In the genomic region with DNA sequence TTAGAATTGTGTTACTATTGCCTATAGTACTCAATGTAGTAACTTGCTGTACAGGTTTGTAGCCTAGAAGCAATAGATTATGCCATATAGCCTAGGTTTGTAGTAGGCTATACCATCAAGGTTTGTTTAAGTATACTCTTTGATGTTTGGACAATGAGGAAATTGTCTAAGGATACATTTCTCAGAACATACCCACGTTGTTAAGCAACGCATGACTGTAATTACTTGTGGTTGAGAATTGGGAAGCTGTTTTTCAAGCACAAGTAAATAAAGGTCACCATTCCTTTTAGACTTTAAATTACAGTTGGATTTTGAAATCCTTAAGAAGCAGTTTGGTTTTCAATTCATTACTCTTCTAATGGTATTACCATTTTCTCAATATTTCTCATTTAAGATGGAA, we compare ENCODE assay signal across 20 cellular contexts.
DNase-seq lines count a peak whose midpoint lies in the region; TF ChIP-seq lines count a peak whose summit lies in the region.
"Had no signal": no experiment of that assay in that cellular context is flagged by ENCODE, and none has a peak within 500 bp of the region (broad histone marks: within the 10 kb centered on the region; RNA-seq: fewer than 3 reads in every experiment).

No MANE protein-coding gene starts in this region.

- no peak overlapping the region for H2BK20ac ChIP-seq in H9 (ENCODE audit: low read depth, low read length, poor library complexity, severe bottlenecking)

- H3K9me3 Mint-ChIP-seq in H9: no peaks in the 10 kb centered on the region
- H3K9me3 Mint-ChIP-seq: WTC11 had no signal

- no peaks in the 10 kb centered on the region for H3K27me3 Mint-ChIP-seq in H9 (ENCODE audit: low read depth)
- H3K27me3 Mint-ChIP-seq: brain, T-helper 17 cell had no signal

- peak overlapping the region; percentile 27 for H3K4me2 ChIP-seq in mammary epithelial cell (ENCODE audit: insufficient read depth, low read depth, low read length)
- H3K4me2 ChIP-seq in H9 (ENCODE audit: insufficient read depth, insufficient read length, low read length): no peak overlapping the region

- no peaks in the 10 kb centered on the region for H3K4me1 Mint-ChIP-seq in H9
- H3K4me1 Mint-ChIP-seq: T-helper 17 cell, WTC11 had no signal

- no peak overlapping the region for H3K14ac ChIP-seq in H9 (ENCODE audit: insufficient read depth, low read length)

- no TSS peak for BruUV-seq in mammary epithelial cell (replicated peaks; lab: Mats Ljungman, UMichigan)

- H3K27ac Mint-ChIP-seq in H9: no peak overlapping the region
- H3K27ac Mint-ChIP-seq: brain; CD8-positive, alpha-beta T cell; T-helper 17 cell; WTC11 had no signal

- H4K5ac ChIP-seq in H9 (ENCODE audit: insufficient read length, low read depth, low read length): no peak overlapping the region

- 0% methylated on average over 2 of the region's 2 CpGs for WGBS in mammary epithelial cell (ENCODE audit: low coverage, missing lambda C conversion rate)
- WGBS in H9 (ENCODE audit: extremely low coverage, insufficient read length, low lambda C conversion rate): no CpG with 5 or more reads among the region's 2 CpGs

- no peaks in the 10 kb centered on the region for H4K20me1 ChIP-seq in mammary epithelial cell (ENCODE audit: insufficient read depth, low read length)
- H4K20me1 ChIP-seq in H9 (ENCODE audit: control insufficient read depth, insufficient read depth, insufficient read length): no peaks in the 10 kb centered on the region

- no peaks in the 10 kb centered on the region for H3K23me2 ChIP-seq in H9 (ENCODE audit: insufficient read length, low read depth, low read length, poor library complexity, severe bottlenecking)

- no peaks in the 10 kb centered on the region for H3K36me3 ChIP-seq in mammary epithelial cell (ENCODE audit: insufficient read depth, low read length)

- no peak overlapping the region for H3K4me3 ChIP-seq in mammary epithelial cell (replicated peaks in 1 of 3; ENCODE audit: insufficient read depth in 1 of 3, low read depth in 2 of 3, low read length in 3 of 3)

- no peak overlapping the region for H2AK5ac ChIP-seq in H9 (ENCODE audit: insufficient read length, low read length)

- CTCF ChIA-PET in mammary epithelial cell (lab: Charles Lee; ENCODE audit: low non-redundant PET): no interaction called here

- H3K79me1 ChIP-seq in H9 (ENCODE audit: insufficient read depth, low read depth, low read length, poor library complexity, severe bottlenecking): no peaks in the 10 kb centered on the region

- H3K79me2 ChIP-seq in mammary epithelial cell (ENCODE audit: insufficient read depth, low read length) (no peaks in the 10 kb centered on the region), H9 (ENCODE audit: insufficient read depth, low read length) (no peaks in the 10 kb centered on the region)

- H3K56ac ChIP-seq in H9 (ENCODE audit: insufficient read length, low read depth, low read length): no peak overlapping the region

- H3K23ac ChIP-seq in H9 (ENCODE audit: insufficient read length, low read depth, low read length): no peak overlapping the region

- peak overlapping the region; percentile 20 for H2AFZ ChIP-seq in mammary epithelial cell (ENCODE audit: low read depth, low read length)
- no peak overlapping the region for H2AFZ ChIP-seq in H9 (ENCODE audit: low read length)

- no peak overlapping the region for H2BK5ac ChIP-seq in H9 (ENCODE audit: insufficient read length, low read length)

- TF ChIP-seq CTCF in mammary epithelial cell (conservative IDR thresholded peaks at IDR 0.05 in 1 of 2, IDR thresholded peaks at IDR 0.05 in 1 of 2; ENCODE audit: extremely low read depth in 1 of 2, insufficient read depth in 1 of 2, low read depth in 1 of 2, low read length in 2 of 2) (no peak), H9 (conservative IDR thresholded peaks at IDR 0.05) (no peak)

- no peaks in the 10 kb centered on the region for H3K9me3 ChIP-seq in mammary epithelial cell (replicated peaks; ENCODE audit: insufficient read depth, low read length)
- no peaks in the 10 kb centered on the region for H3K9me3 ChIP-seq in H9 (ENCODE audit: control insufficient read depth, low read depth, low read length)

- H2BK15ac ChIP-seq in H9 (ENCODE audit: low read depth, low read length): no peak overlapping the region

- intact Hi-C loops in mammary epithelial cell (cut with micrococcal nuclease): loop anchor here (5.0 kb wide), 1 partner anchor 611 kb away; a partner anchor contains a TSS

- no peak overlapping the region for H3T11ph ChIP-seq in H9 (ENCODE audit: low read length)

- no peak overlapping the region for H4K8ac ChIP-seq in H9 (replicated peaks; ENCODE audit: insufficient read length, low read depth, low read length)

- no peak overlapping the region for H3K18ac ChIP-seq in H9 (ENCODE audit: insufficient read length, low read depth, low read length)

- H3K4me1 ChIP-seq in mammary epithelial cell (ENCODE audit: insufficient read depth, low read length) (peaks cover 41% of the 10 kb centered on the region), H9 (ENCODE audit: insufficient read depth, low read length) (no peaks in the 10 kb centered on the region)

- peak; percentile 61 for DNase-seq in H4 (ENCODE audit: low spot score)
- peak; percentile 76 for DNase-seq in NOMO-1 treated with dmso at 0.1 percent for 144 hours (lab: John Stamatoyannopoulos, UW; ENCODE audit: unreplicated experiment)
- peak; percentile 77 for DNase-seq in mammary epithelial cell
- peak; percentile 84 for DNase-seq in renal cortical epithelial cell (ENCODE audit: low read depth)
- DNase-seq in stimulated activated CD4-positive, alpha-beta T cell treated with anti-CD3 and anti-CD28 coated beads, Interleukin-2, amount 100 ng/mL, for 48 hours: no peak
- DNase-seq in NCI-H82 (lab: John Stamatoyannopoulos, UW): no peak
- no peak for DNase-seq in H9
- DNase-seq: activated CD4-positive, alpha-beta T cell treated with anti-CD3 and anti-CD28 coated beads, Interleukin-2, amount 50 U/mL, for 4 hours; activated CD8-positive, alpha-beta memory T cell treated with anti-CD3 and anti-CD28 coated beads, Interleukin-2, amount 50 U/mL, for 48 hours; activated effector memory CD4-positive, alpha-beta T cell treated with Interleukin-2 at 50 U/mL for 16 hours; CD8-positive, alpha-beta T cell; cortex of kidney; islet precursor cell; KG1; NCI-H2081 treated with DMSO at 0.1 percent for 48 hours; retina; SHP77; T-helper 17 cell had no signal

- no peaks in the 10 kb centered on the region for H3K27me3 ChIP-seq in mammary epithelial cell (ENCODE audit: insufficient read depth, low read length)
- no peaks in the 10 kb centered on the region for H3K27me3 ChIP-seq in H9 (ENCODE audit: insufficient read depth, low read length)

- H3K4ac ChIP-seq in H9 (ENCODE audit: low read depth, low read length): no peak overlapping the region

- dilution Hi-C loops in mammary epithelial cell (cut with HindIII; ENCODE audit: low sequenced_read_pairs): no loop called here

- H2BK120ac ChIP-seq in H9 (ENCODE audit: low read depth, low read length, poor library complexity, severe bottlenecking): no peak overlapping the region

- no peak overlapping the region for H3K27ac ChIP-seq in mammary epithelial cell (ENCODE audit: insufficient read depth, low read depth, low read length)
- no peak overlapping the region for H3K27ac ChIP-seq in H9 (ENCODE audit: insufficient read length, low read depth, low read length)

- no peak overlapping the region for H3K9ac ChIP-seq in mammary epithelial cell (ENCODE audit: insufficient read depth, low read length)
- no peak overlapping the region for H3K9ac ChIP-seq in H9 (ENCODE audit: extremely low read depth, insufficient read length, low read length)

- H4K91ac ChIP-seq in H9 (ENCODE audit: insufficient read length, low read depth, low read length): no peak overlapping the region

- no peak overlapping the region for H3K4me3 Mint-ChIP-seq in H9
- H3K4me3 Mint-ChIP-seq: brain; CD8-positive, alpha-beta T cell; T-helper 17 cell; WTC11 had no signal

- H3K36me3 Mint-ChIP-seq in H9 (ENCODE audit: insufficient read depth in 1 of 3, low read depth in 3 of 3): no peaks in the 10 kb centered on the region
- H3K36me3 Mint-ChIP-seq: brain; CD8-positive, alpha-beta T cell; WTC11 had no signal

- no peak overlapping the region for H2BK12ac ChIP-seq in H9 (ENCODE audit: insufficient read length, low read depth, low read length)

- in situ Hi-C loops in mammary epithelial cell (cut with MboI; ENCODE audit: low sequenced_read_pairs in 2 of 2): no loop called here

Comparison
In these comparisons a context has a peak if more than half of its experiments do, and no peak if none do; other contexts are left out.
1. DNase-seq: peak in H4 (single experiment), NOMO-1 treated with dmso at 0.1 percent for 144 hours (single experiment), mammary epithelial cell (single experiment) and renal cortical epithelial cell (single experiment); none in stimulated activated CD4-positive, alpha-beta T cell treated with anti-CD3 and anti-CD28 coated beads, Interleukin-2, amount 100 ng/mL, for 48 hours (0 of 2), NCI-H82 (single experiment) and H9 (single experiment).